Comparison of ENCODE assay signal across 10 cellular contexts in the genomic region with DNA sequence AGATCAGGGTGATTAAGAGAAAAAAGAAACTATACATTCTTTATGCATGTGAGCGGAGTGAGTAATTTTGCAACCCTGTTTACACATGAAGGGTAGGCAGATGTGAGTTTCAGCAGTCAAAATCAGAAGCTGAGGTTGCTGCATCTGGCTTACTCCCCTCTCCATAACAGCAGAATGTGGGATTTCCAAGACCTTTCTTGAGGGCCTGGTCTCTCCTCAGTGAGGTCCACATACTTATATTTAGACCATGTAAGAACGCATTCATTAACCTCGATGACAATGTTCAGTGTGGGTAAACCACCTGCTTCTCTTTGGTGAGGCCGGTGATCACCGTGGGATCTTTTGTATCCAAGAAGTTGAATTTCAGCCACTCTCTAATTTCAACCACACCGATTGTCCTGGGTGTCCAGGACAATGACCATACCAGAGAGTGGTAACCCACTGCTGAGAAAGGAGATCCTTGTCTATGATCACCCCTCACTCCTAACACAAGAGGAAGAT. TPM values are rescaled to one million over a fixed set of nuclear protein-coding genes. Genes with fewer than 3 reads are reported as not detected.
DNase-seq lines count a peak whose midpoint lies in the region; ATAC-seq and TF ChIP-seq lines count a peak whose summit lies in the region.
"Had no signal": no experiment of that assay in that cellular context is flagged by ENCODE, and none has a peak within 500 bp of the region (broad histone marks: within the 10 kb centered on the region; RNA-seq: fewer than 3 reads in every experiment).

No MANE protein-coding gene starts in this region.

- H3K4me1 Mint-ChIP-seq in natural killer cell = peaks cover 78 to 85% of the 10 kb centered on the region in 2 donors
- H3K4me1 Mint-ChIP-seq: endodermal cell had no signal

- H3K36me3 Mint-ChIP-seq in natural killer cell = no peaks in the 10 kb centered on the region

- intact Hi-C loops in natural killer cell (cut with micrococcal nuclease) = no loop called here

- no peak for TF ChIP-seq CTCF in natural killer cell (IDR thresholded peaks at IDR 0.05)

- H3K9me3 Mint-ChIP-seq in natural killer cell = no peaks in the 10 kb centered on the region
- H3K9me3 Mint-ChIP-seq: endodermal cell had no signal

- no peak overlapping the region for H3K4me3 Mint-ChIP-seq in natural killer cell
- H3K4me3 Mint-ChIP-seq: endodermal cell had no signal

- H3K27me3 Mint-ChIP-seq in natural killer cell (ENCODE audit: low read depth in 2 of 2) = no peaks in the 10 kb centered on the region

- H3K27ac Mint-ChIP-seq in natural killer cell = peak overlapping the region; percentile 45 to 78
- H3K27ac Mint-ChIP-seq: endodermal cell had no signal

- ATAC-seq in GM18907 (IDR thresholded peaks at IDR 0.05; ENCODE audit: unreplicated experiment) (peak; percentile 71), GM21723 (IDR thresholded peaks at IDR 0.05; ENCODE audit: unreplicated experiment) (peak; percentile 69), HG03565 (IDR thresholded peaks at IDR 0.05; ENCODE audit: unreplicated experiment) (peak; percentile 47), natural killer cell (no peak), HG03457 (IDR thresholded peaks at IDR 0.05; ENCODE audit: unreplicated experiment) (no peak)

- DNase-seq in natural killer cell (no peak), NCI-H146 (lab: John Stamatoyannopoulos, UW) (no peak), CD1c-positive myeloid dendritic cell (ENCODE audit: extremely low spot score) (no peak)
- DNase-seq: endodermal cell, NCI-H2171 treated with DMSO at 0.1 percent for 48 hours, WERI-Rb-1 had no signal

RNA-seq across cellular contexts. Expression of a gene that starts 18.7 kb away (rescaled TPM):
- total RNA-seq in natural killer cell = 100 to 1,000 TPM in 2 of 3 donors, 10 to 100 TPM in 1; 83.7 to 112 (median 104) TPM

Comparison
In these comparisons a context has a peak if more than half of its experiments do, and no peak if none do; other contexts are left out.
1. ATAC-seq: peak in GM18907 (single experiment), GM21723 (single experiment) and HG03565 (single experiment); none in natural killer cell (0 of 3) and HG03457 (single experiment).